1 cellular context compared by ENCODE assay signal in genomic region chr1:220841293-220841692, GRCh38.
TF ChIP-seq lines count a peak whose summit lies in the region.

No MANE protein-coding gene starts in this region.

TF ChIP-seq in H1, 55 proteins besides CTCF, POLR2A, EP300 and RAD21:
- TF ChIP-seq GTF2F1 (IDR thresholded peaks at IDR 0.05; ENCODE audit: borderline replicate concordance, low read depth, low read length), result no peak
- no peak for TF ChIP-seq HDAC6 (IDR thresholded peaks at IDR 0.05; ENCODE audit: low read depth, low read length)
- no peak for TF ChIP-seq EGR1 (IDR thresholded peaks at IDR 0.05; ENCODE audit: borderline replicate concordance, low read depth, low read length)
- TF ChIP-seq TEAD4 (IDR thresholded peaks at IDR 0.05; ENCODE audit: low read depth, low read length), result no peak
- no peak for TF ChIP-seq YY1 (IDR thresholded peaks at IDR 0.05; ENCODE audit: low read depth, low read length)
- TF ChIP-seq FOSL1 (IDR thresholded peaks at IDR 0.05; ENCODE audit: insufficient read depth, low read depth, low read length), result no peak
- TF ChIP-seq SP2 (IDR thresholded peaks at IDR 0.05; ENCODE audit: low read length), result no peak
- TF ChIP-seq, protein P1, sequence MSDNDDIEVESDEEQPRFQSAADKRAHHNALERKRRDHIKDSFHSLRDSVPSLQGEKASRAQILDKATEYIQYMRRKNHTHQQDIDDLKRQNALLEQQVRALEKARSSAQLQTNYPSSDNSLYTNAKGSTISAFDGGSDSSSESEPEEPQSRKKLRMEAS (IDR thresholded peaks at IDR 0.05), result no peak
- no peak for TF ChIP-seq CBX8 (IDR thresholded peaks at IDR 0.05; ENCODE audit: borderline replicate concordance, low read depth, low read length)
- TF ChIP-seq SP1 (IDR thresholded peaks at IDR 0.05; ENCODE audit: low read depth, low read length), result no peak
- no peak for TF ChIP-seq TCF12 (IDR thresholded peaks at IDR 0.05; ENCODE audit: low read depth, low read length)
- no peak for TF ChIP-seq ATF2 (IDR thresholded peaks at IDR 0.05; ENCODE audit: low read length)
- TF ChIP-seq ASH2L (IDR thresholded peaks at IDR 0.05; ENCODE audit: low read length), result no peak
- no peak for TF ChIP-seq SUZ12 (IDR thresholded peaks at IDR 0.05; ENCODE audit: low read length)
- no peak for TF ChIP-seq RXRA (IDR thresholded peaks at IDR 0.05; ENCODE audit: insufficient read depth, low read depth, low read length)
- TF ChIP-seq TAF7 (optimal IDR thresholded peaks at IDR 0.05; ENCODE audit: borderline replicate concordance, low read depth, low read length), result no peak
- no peak for TF ChIP-seq SIX5 (IDR thresholded peaks at IDR 0.05; ENCODE audit: low read depth, low read length)
- TF ChIP-seq KDM4A (IDR thresholded peaks at IDR 0.05; ENCODE audit: low read depth, low read length, severe bottlenecking), result no peak
- no peak for TF ChIP-seq SIN3A (conservative IDR thresholded peaks at IDR 0.05 in 1 of 2, IDR thresholded peaks at IDR 0.05 in 1 of 2; ENCODE audit: low read depth in 1 of 2, low read length in 2 of 2)
